ENCODE assay signal across 12 cellular contexts in the genomic region with DNA sequence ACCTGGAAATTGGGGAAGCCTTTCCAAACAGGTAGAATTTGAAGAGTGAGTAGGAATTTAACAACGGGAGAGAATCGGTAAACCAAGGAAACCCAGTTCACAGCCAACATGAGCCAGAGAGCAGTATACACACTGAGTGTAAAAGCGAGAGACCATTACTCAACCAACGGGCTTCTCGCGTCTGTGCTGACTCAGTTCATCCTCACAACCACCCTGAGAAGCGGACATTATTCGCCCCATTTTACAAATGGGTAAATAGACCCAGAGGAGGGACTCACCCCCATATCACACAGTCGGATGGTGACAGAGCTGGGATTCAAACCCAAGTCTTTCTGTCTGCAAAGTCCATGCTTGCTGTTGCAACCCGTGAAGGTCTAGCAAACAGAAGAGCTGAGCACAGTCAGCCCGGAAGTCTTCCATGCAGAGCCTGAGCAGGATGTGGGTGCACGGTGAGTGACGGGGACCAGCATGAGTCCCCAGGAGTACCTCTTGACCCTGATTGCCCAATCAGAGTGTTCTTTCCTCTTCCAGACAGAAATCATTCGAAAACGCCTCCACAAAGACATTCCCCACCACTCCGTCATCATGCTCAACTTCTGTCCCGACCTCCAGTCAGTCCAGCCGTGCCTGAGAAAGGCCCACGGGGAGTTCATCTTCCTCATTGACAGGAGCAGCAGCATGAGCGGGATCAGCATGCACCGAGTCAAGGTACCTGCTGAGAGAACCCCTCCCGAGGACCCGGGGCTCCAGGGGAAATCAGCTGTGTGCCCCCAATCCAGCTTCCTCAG. TPM values are rescaled to one million over a fixed set of nuclear protein-coding genes. Genes with fewer than 3 reads are reported as not detected.
DNase-seq lines count a peak whose midpoint lies in the region; ATAC-seq and TF ChIP-seq lines count a peak whose summit lies in the region.
"Had no signal": no experiment of that assay in that cellular context is flagged by ENCODE, and none has a peak within 500 bp of the region (broad histone marks: within the 10 kb centered on the region; RNA-seq: fewer than 3 reads in every experiment).

No MANE protein-coding gene starts in this region.

- H3K36me3 ChIP-seq in OCI-LY7 (ENCODE audit: insufficient read depth, low read length), result no peaks in the 10 kb centered on the region
- no peaks in the 10 kb centered on the region for H3K36me3 ChIP-seq in naive thymus-derived CD4-positive, alpha-beta T cell (ENCODE audit: control insufficient read depth in 2 of 3, insufficient read depth in 3 of 3, low read length in 3 of 3)

- H3K36me3 Mint-ChIP-seq in naive thymus-derived CD4-positive, alpha-beta T cell, result no peaks in the 10 kb centered on the region

- no peaks in the 10 kb centered on the region for H3K9me2 ChIP-seq in OCI-LY7 (ENCODE audit: insufficient read depth, low read length)

- H3K27me3 Mint-ChIP-seq in naive thymus-derived CD4-positive, alpha-beta T cell, result peaks cover 5 to 26% (median 7%) of the 10 kb centered on the region in 5 donors

- CTCF ChIA-PET in AG04450 (lab: Charles Lee), result interaction anchor here (0.6 to 1.1 kb wide), 2 partner anchors 39 to 110 kb away, joined by 3 to 4 read pairs; no protein-coding TSS in a partner anchor
- CTCF ChIA-PET in OCI-LY7 (lab: Charles Lee; ENCODE audit: unreplicated experiment), result no interaction called here
- CTCF ChIA-PET in naive thymus-derived CD4-positive, alpha-beta T cell (lab: Charles Lee), result no interaction called here

- POLR2A ChIA-PET in AG04450 (lab: Yijun Ruan, JAX) (no interaction called here), OCI-LY7 (lab: Charles Lee) (interaction anchor here (0.6 to 1.9 kb wide), 3 partner anchors 9 to 60 kb away, joined by 3 to 7 read pairs (median 4); no protein-coding TSS in a partner anchor)
- POLR2A ChIA-PET in naive thymus-derived CD4-positive, alpha-beta T cell (lab: Charles Lee), result no interaction called here

- peak overlapping the region; percentile 69 for H2AFZ ChIP-seq in OCI-LY7 (ENCODE audit: low read length)

- H3K4me2 ChIP-seq in OCI-LY7 (ENCODE audit: low read length), result peak overlapping the region; percentile 59

- H3K4me1 Mint-ChIP-seq in naive thymus-derived CD4-positive, alpha-beta T cell, result peaks cover 17 to 33% (median 28%) of the 10 kb centered on the region in 7 donors

- no peak for DNase-seq in AG04450 (ENCODE audit: low read depth, low spot score)
- peak; percentile 56 for DNase-seq in OCI-LY7 (ENCODE audit: low spot score)
- peak; percentile 17 for DNase-seq in activated T-helper 9 cell treated with anti-CD3 and anti-CD28 coated beads, Interleukin-2, amount 50 U/mL, for 16 hours (ENCODE audit: low read depth)
- peak in 8 of 9 donors; percentile 22 to 57 (median 42) for DNase-seq in naive thymus-derived CD4-positive, alpha-beta T cell
- no peak for DNase-seq in DMS153 (lab: John Stamatoyannopoulos, UW)
- no peak for DNase-seq in dedifferentiated amniotic fluid mesenchymal stem cell (ENCODE audit: extremely low spot score)
- DNase-seq: cortex of kidney, hypothalamus, KBM-7, NCI-H69 had no signal

- peak overlapping the region; percentile 21 to 86 (median 77) for H3K4me3 Mint-ChIP-seq in naive thymus-derived CD4-positive, alpha-beta T cell

- intact Hi-C loops in OCI-LY7 (cut with micrococcal nuclease; ENCODE audit: unreplicated experiment), result loop anchor here (1.0 kb wide), 2 partner anchors 20 to 36 kb away; no protein-coding TSS in a partner anchor
- intact Hi-C loops in naive thymus-derived CD4-positive, alpha-beta T cell (cut with micrococcal nuclease), result loop anchor here in 1 of 2 donors (2.0 kb wide), 1 partner anchor 74 kb away; no protein-coding TSS in a partner anchor

- TF ChIP-seq CTCF in AG04450 (IDR thresholded peaks at IDR 0.05; ENCODE audit: low read depth, low read length) (no peak), OCI-LY7 (conservative IDR thresholded peaks at IDR 0.05; ENCODE audit: low read length) (no peak)

- H4K20me1 ChIP-seq in OCI-LY7 (ENCODE audit: insufficient read depth, low read length), result no peaks in the 10 kb centered on the region

- peaks cover 9% of the 10 kb centered on the region for H3K27me3 ChIP-seq in AG04450 (ENCODE audit: control insufficient read depth, insufficient read depth, low read length)
- no peaks in the 10 kb centered on the region for H3K27me3 ChIP-seq in naive thymus-derived CD4-positive, alpha-beta T cell (ENCODE audit: control insufficient read depth in 2 of 2, insufficient read depth in 2 of 2, low read length in 2 of 2)

- peak overlapping the region; percentile 46 to 94 (median 84) for H3K27ac Mint-ChIP-seq in naive thymus-derived CD4-positive, alpha-beta T cell

- H3K27ac ChIP-seq in AG04450 (ENCODE audit: low read depth, low read length), result peak overlapping the region; percentile 21
- peak overlapping the region; percentile 63 for H3K27ac ChIP-seq in OCI-LY7 (ENCODE audit: low read depth, low read length, poor library complexity, severe bottlenecking)
- H3K27ac ChIP-seq in naive thymus-derived CD4-positive, alpha-beta T cell (ENCODE audit: low read depth, low read length), result peak overlapping the region; percentile 61

- H3K4me1 ChIP-seq in OCI-LY7 (ENCODE audit: insufficient read depth, low read length, poor library complexity, severe bottlenecking), result peaks cover 52% of the 10 kb centered on the region
- peaks cover 0 to 16% of the 10 kb centered on the region in 2 donors for H3K4me1 ChIP-seq in naive thymus-derived CD4-positive, alpha-beta T cell (ENCODE audit: control insufficient read depth in 2 of 2, insufficient read depth in 2 of 2, low read length in 2 of 2)

- no TSS peak for BruUV-seq in OCI-LY7 (replicated peaks; lab: Mats Ljungman, UMichigan)

- no peaks in the 10 kb centered on the region for H3K79me2 ChIP-seq in OCI-LY7 (ENCODE audit: insufficient read depth, low read depth, low read length)

- ATAC-seq in naive thymus-derived CD4-positive, alpha-beta T cell, result peak; percentile 85
- ATAC-seq in HG02840 (IDR thresholded peaks at IDR 0.05; ENCODE audit: low FRiP score, unreplicated experiment) (no peak), GM18909 (IDR thresholded peaks at IDR 0.05; ENCODE audit: poor library complexity, unreplicated experiment) (no peak)

- H3K4me3 ChIP-seq in AG04450 (ENCODE audit: low read depth, low read length) (no peak overlapping the region), OCI-LY7 (ENCODE audit: low read depth, low read length, poor library complexity, severe bottlenecking) (peak overlapping the region; percentile 13)
- H3K4me3 ChIP-seq in naive thymus-derived CD4-positive, alpha-beta T cell (ENCODE audit: low read length), result peak overlapping the region; percentile 57

- no peaks in the 10 kb centered on the region for H3K9me3 Mint-ChIP-seq in naive thymus-derived CD4-positive, alpha-beta T cell

- H3K9me3 ChIP-seq in AG04450 (ENCODE audit: control insufficient read depth, insufficient read depth, low read length), result no peaks in the 10 kb centered on the region
- H3K9me3 ChIP-seq in OCI-LY7 (ENCODE audit: low read length), result no peaks in the 10 kb centered on the region
- no peaks in the 10 kb centered on the region for H3K9me3 ChIP-seq in naive thymus-derived CD4-positive, alpha-beta T cell (ENCODE audit: control insufficient read depth in 2 of 3, low read length in 3 of 3)

RNA-seq across cellular contexts. Expression of a gene that starts 32.3 kb away (rescaled TPM):
- polyA plus RNA-seq in AG04450 (2011; rRNA removed), result not detected in 2 replicates
- polyA minus RNA-seq in AG04450 (2011; rRNA and poly(A)+ RNA removed), result not detected in 2 replicates
- total RNA-seq in OCI-LY7 (2014; rRNA removed; shearing (Covaris generic)), result 0.18 and 0.25 TPM in 2 replicates
- 0.13 and 0.19 TPM in 2 replicates for total RNA-seq in OCI-LY7 (2022)
- total RNA-seq in naive thymus-derived CD4-positive, alpha-beta T cell, result under 1 TPM in 3 of 5 experiments, not detected in 2; 0.05 to 0.19 (median 0.08) TPM
- polyA plus RNA-seq in naive thymus-derived CD4-positive, alpha-beta T cell, result under 1 TPM; 0.08 to 0.46 TPM

Comparison
In these comparisons a context has a peak if more than half of its experiments do, and no peak if none do; other contexts are left out.
1. DNase-seq: peak in OCI-LY7 (single experiment), activated T-helper 9 cell treated with anti-CD3 and anti-CD28 coated beads, Interleukin-2, amount 50 U/mL, for 16 hours (single experiment) and naive thymus-derived CD4-positive, alpha-beta T cell (8 of 9); none in AG04450 (single experiment), DMS153 (single experiment) and dedifferentiated amniotic fluid mesenchymal stem cell (single experiment).
2. Peak in every context shown above with its lines, with median percentiles within 50 percentile points of each other: H3K27ac ChIP-seq.